In genomic region chr10:99619851-99620712, GRCh38 we compare ENCODE assay signal across 8 cellular contexts. TPM values are rescaled to one million over a fixed set of nuclear protein-coding genes. Genes with fewer than 3 reads are reported as not detected.
DNase-seq lines count a peak whose midpoint lies in the region; ATAC-seq and TF ChIP-seq lines count a peak whose summit lies in the region.

Gene SLC25A28, minus strand, starts transcription at chr10:99620439. Its CDS starts 104 bp downstream, at chr10:99620335.

- peak within 1 kb of the TSS; percentile 91 for H2BK120ac ChIP-seq in trophoblast cell (ENCODE audit: insufficient read depth, low read length, poor library complexity)

- intact Hi-C loops in heart left ventricle (cut with DNase I) = loop anchor here in 9 of 10 donors (1.0 to 10.0 kb wide), 9 partner anchors 37 to 1155 kb away; partner anchors contain the start of genes ENTPD7 (in 7 of the 9), COX15 (in 1 of the 9), CUTC (in 1 of the 9) and GOT1 (in 1 of the 9)

- peaks cover 11% of the 10 kb centered on the region for H3K79me1 ChIP-seq in trophoblast cell (ENCODE audit: low read length)

- peak within 1 kb of the TSS; percentile 81 for H3K14ac ChIP-seq in trophoblast cell (ENCODE audit: low read length)

- H3K4ac ChIP-seq in trophoblast cell (ENCODE audit: low read depth, low read length) = peak within 1 kb of the TSS; percentile 50

- POLR2A ChIA-PET in HEK293T (lab: Yijun Ruan, JAX) = interaction anchor here (0.6 to 4.1 kb wide), 23 partner anchors 10 to 189 kb away, joined by 3 to 34 read pairs (median 5); partner anchors contain the start of genes COX15, CUTC, ENTPD7 and GOT1

- H3K27ac ChIP-seq in heart left ventricle (peak within 1 kb of the TSS; percentile 91 to 100 (median 98)), trophoblast cell (ENCODE audit: low read depth, low read length) (peak within 1 kb of the TSS; percentile 92)

- H3K4me3 Mint-ChIP-seq in type B pancreatic cell = peak within 1 kb of the TSS; percentile 91

- no peaks in the 10 kb centered on the region for H3K9me3 ChIP-seq in heart left ventricle
- H3K9me3 ChIP-seq in trophoblast cell (ENCODE audit: insufficient read depth, low read depth, low read length) = no peaks in the 10 kb centered on the region

- no peaks in the 10 kb centered on the region for H3K36me3 Mint-ChIP-seq in type B pancreatic cell

- DNase-seq in DMS53 (lab: John Stamatoyannopoulos, UW) = peak; percentile 100
- DNase-seq in HEK293T (ENCODE audit: extremely low spot score) = no peak
- DNase-seq in NCI-H1105 (lab: John Stamatoyannopoulos, UW) = peak; percentile 96
- peak; percentile 100 for DNase-seq in SW480 (ENCODE audit: low spot score)
- DNase-seq in amniotic epithelial cell (ENCODE audit: low read depth) = peak; percentile 100
- peak; percentile 93 to 97 (median 96) for DNase-seq in heart left ventricle
- peak; percentile 100 for DNase-seq in trophoblast cell
- DNase-seq in type B pancreatic cell (ENCODE audit: extremely low spot score, unreplicated experiment) = peak; percentile 93

- CTCF ChIA-PET in HEK293T (lab: Yijun Ruan, JAX) = interaction anchor here (2.5 kb wide), 1 partner anchor 184 kb away, joined by 10 read pairs; no protein-coding TSS in a partner anchor

- peak within 1 kb of the TSS; percentile 94 for H3K4me2 ChIP-seq in trophoblast cell (ENCODE audit: low read length)

- H3K27me3 ChIP-seq in heart left ventricle (no peaks in the 10 kb centered on the region), trophoblast cell (ENCODE audit: insufficient read depth, low read length) (no peaks in the 10 kb centered on the region)

- WGBS in heart left ventricle, 4 donors = 0 to 1% (median 0%) methylated on average over 21 to 75 of the region's 75 CpGs
- no CpG with 5 or more reads among the region's 75 CpGs for WGBS in trophoblast cell (ENCODE audit: extremely low coverage, insufficient coverage, insufficient read length)

- no peak for TF ChIP-seq POLR2A in heart left ventricle (IDR thresholded peaks at IDR 0.05)

- TF ChIP-seq CTCF in heart left ventricle (IDR thresholded peaks at IDR 0.05) = no peak
- no peak for TF ChIP-seq CTCF in type B pancreatic cell (conservative IDR thresholded peaks at IDR 0.05)

- peak within 1 kb of the TSS; percentile 80 for H4K91ac ChIP-seq in trophoblast cell (ENCODE audit: low read depth, low read length)

- H3K23ac ChIP-seq in trophoblast cell (ENCODE audit: low read length) = no peak within 1 kb of the TSS

- no peaks in the 10 kb centered on the region for H3K27me3 Mint-ChIP-seq in type B pancreatic cell

- peak within 1 kb of the TSS; percentile 85 for H2AFZ ChIP-seq in trophoblast cell (ENCODE audit: insufficient read depth, low read length, poor library complexity)

- peaks cover 0 to 7% (median under 1%) of the 10 kb centered on the region in 9 donors for H3K36me3 ChIP-seq in heart left ventricle
- H3K36me3 ChIP-seq in trophoblast cell (ENCODE audit: control insufficient read depth in 1 of 2, insufficient read depth in 2 of 2, low read length in 2 of 2) = no peaks in the 10 kb centered on the region

- peak within 1 kb of the TSS; percentile 77 to 98 (median 92) for H3K4me3 ChIP-seq in heart left ventricle
- H3K4me3 ChIP-seq in trophoblast cell (ENCODE audit: low read depth, low read length) = peak within 1 kb of the TSS; percentile 94

- peak within 1 kb of the TSS; percentile 90 for H4K12ac ChIP-seq in trophoblast cell (ENCODE audit: low read depth, low read length)

- peaks cover 33% of the 10 kb centered on the region for H3K4me1 Mint-ChIP-seq in type B pancreatic cell (ENCODE audit: unreplicated experiment)

- ATAC-seq in heart left ventricle = peak; percentile 89 to 96 (median 92)

- H2BK5ac ChIP-seq in trophoblast cell (ENCODE audit: low read depth, low read length, poor library complexity) = peak within 1 kb of the TSS; percentile 88

- peak within 1 kb of the TSS; percentile 18 for H2BK12ac ChIP-seq in trophoblast cell (ENCODE audit: low read length)

- peak within 1 kb of the TSS; percentile 93 for H4K8ac ChIP-seq in trophoblast cell (ENCODE audit: low read depth, low read length)

- peaks cover 8% of the 10 kb centered on the region for H3K79me2 ChIP-seq in trophoblast cell (ENCODE audit: control insufficient read depth, insufficient read depth, low read length, poor library complexity)

- H3K18ac ChIP-seq in trophoblast cell (ENCODE audit: low read length) = peak within 1 kb of the TSS; percentile 87

- H3K9ac ChIP-seq in trophoblast cell (ENCODE audit: low read length) = peak within 1 kb of the TSS; percentile 84

- peaks cover 10 to 51% (median 38%) of the 10 kb centered on the region in 12 donors for H3K4me1 ChIP-seq in heart left ventricle
- H3K4me1 ChIP-seq in trophoblast cell (ENCODE audit: control insufficient read depth in 1 of 2, insufficient read depth in 2 of 2, low read length in 2 of 2) = peaks cover 2 to 4% of the 10 kb centered on the region in 2 experiments

- peak within 1 kb of the TSS; percentile 97 for H3K27ac Mint-ChIP-seq in type B pancreatic cell

- H2AK5ac ChIP-seq in trophoblast cell (ENCODE audit: low read length) = peak within 1 kb of the TSS; percentile 55

- H3K9me3 Mint-ChIP-seq in type B pancreatic cell = no peaks in the 10 kb centered on the region

TF ChIP-seq in HEK293T, 16 proteins besides CTCF, POLR2A, EP300 and RAD21:
- TF ChIP-seq ARNT (IDR thresholded peaks at IDR 0.05) (no peak), PKNOX1 (IDR thresholded peaks at IDR 0.05) (peak; percentile 99), SP1 (IDR thresholded peaks at IDR 0.05) (peak; percentile 90), LEF1 (IDR thresholded peaks at IDR 0.05; ENCODE audit: borderline replicate concordance) (peak; percentile 99), L3MBTL2 (conservative IDR thresholded peaks at IDR 0.05) (peak; percentile 42)

RNA-seq across cellular contexts. Expression of gene SLC25A28, which starts in this region (rescaled TPM):
- 10 to 100 TPM; 15.3 to 43.3 (median 32.2) TPM for total RNA-seq in heart left ventricle
- 10 to 100 TPM; 34.7 to 56.3 TPM for polyA plus RNA-seq in heart left ventricle
- 22.6 and 24.6 TPM in 2 replicates for polyA plus RNA-seq in trophoblast cell (2013)
- 29.5 and 33.9 TPM in 2 replicates for total RNA-seq in type B pancreatic cell (ENCODE audit: low replicate concordance)
